In genomic region chr17:44086364-44087311, GRCh38 we compare ENCODE assay signal across 9 cellular contexts. TPM values are rescaled to one million over a fixed set of nuclear protein-coding genes. Genes with fewer than 3 reads are reported as not detected.
DNase-seq lines count a peak whose midpoint lies in the region; ATAC-seq and TF ChIP-seq lines count a peak whose summit lies in the region.
"Had no signal": no experiment of that assay in that cellular context is flagged by ENCODE, and none has a peak within 500 bp of the region (broad histone marks: within the 10 kb centered on the region; RNA-seq: fewer than 3 reads in every experiment).

No MANE protein-coding gene starts in this region.

- H3K4me1 ChIP-seq in PC-9 (replicated peaks; ENCODE audit: insufficient read depth) (peaks cover 16% of the 10 kb centered on the region), right atrium auricular region (no peaks in the 10 kb centered on the region)

- intact Hi-C loops in PC-9 (cut with micrococcal nuclease; ENCODE audit: unreplicated experiment): loop anchor here (2.0 kb wide), 1 partner anchor 22 kb away; no protein-coding TSS in a partner anchor

- H3K36me3 ChIP-seq in PC-9 (ENCODE audit: low read depth): no peaks in the 10 kb centered on the region; the same call in 1 of the 2 replicates
- H3K36me3 ChIP-seq in right atrium auricular region: peaks cover 91% of the 10 kb centered on the region

- BruUV-seq in PC-9 (replicated peaks; lab: Mats Ljungman, UMichigan): no TSS peak

- POLR2A ChIA-PET in PC-9 (lab: Charles Lee; ENCODE audit: unreplicated experiment): interaction anchor here (0.6 kb wide), 3 partner anchors 9 to 470 kb away, joined by 3 to 15 read pairs (median 4); partner anchors contain the start of gene FZD2

- no peak for TF ChIP-seq CTCF in PC-9 (conservative IDR thresholded peaks at IDR 0.05)
- no peak for TF ChIP-seq CTCF in right atrium auricular region (IDR thresholded peaks at IDR 0.05)

- H3K4me2 ChIP-seq in PC-9: peak overlapping the region; percentile 63
- H3K4me2 ChIP-seq: KMS-11 had no signal

- H3K27ac ChIP-seq in PC-9 (no peak overlapping the region), right atrium auricular region (peak overlapping the region; percentile 22 to 57)
- H3K27ac ChIP-seq: KMS-11 had no signal

- peak overlapping the region; percentile 24 for H3K4me3 Mint-ChIP-seq in activated naive CD4-positive, alpha-beta T cell treated with anti-CD3 and anti-CD28 coated beads, Interleukin-2, amount 50 U/mL, for 24 hours

- H3K79me2 ChIP-seq in PC-9 (ENCODE audit: low read depth): no peaks in the 10 kb centered on the region

- H3K27me3 Mint-ChIP-seq in activated naive CD4-positive, alpha-beta T cell treated with anti-CD3 and anti-CD28 coated beads, Interleukin-2, amount 50 U/mL, for 24 hours: no peaks in the 10 kb centered on the region

- CTCF ChIA-PET in PC-9 (lab: Charles Lee): no interaction called here

- H3K4me3 ChIP-seq in PC-9 (no peak overlapping the region), right atrium auricular region (no peak overlapping the region)

- H3K27ac Mint-ChIP-seq in activated naive CD4-positive, alpha-beta T cell treated with anti-CD3 and anti-CD28 coated beads, Interleukin-2, amount 50 U/mL, for 24 hours: peak overlapping the region; percentile 71

- no peaks in the 10 kb centered on the region for H3K9me2 ChIP-seq in PC-9 (ENCODE audit: insufficient read depth)

- no peaks in the 10 kb centered on the region for H3K9me3 Mint-ChIP-seq in activated naive CD4-positive, alpha-beta T cell treated with anti-CD3 and anti-CD28 coated beads, Interleukin-2, amount 50 U/mL, for 24 hours

- peaks cover 8% of the 10 kb centered on the region for H3K36me3 Mint-ChIP-seq in activated naive CD4-positive, alpha-beta T cell treated with anti-CD3 and anti-CD28 coated beads, Interleukin-2, amount 50 U/mL, for 24 hours

- DNase-seq in EH (ENCODE audit: low read depth) (peak; percentile 94), PC-9 (peak; percentile 56 to 58), right atrium auricular region (ENCODE audit: low spot score) (no peak), SKM-1 treated with dmso at 0.1 percent for 144 hours (lab: John Stamatoyannopoulos, UW; ENCODE audit: unreplicated experiment) (no peak), DMS114 treated with DMSO at 0.1 percent for 48 hours (lab: John Stamatoyannopoulos, UW; ENCODE audit: unreplicated experiment) (no peak)
- peak; percentile 48 to 54 for DNase-seq in stimulated activated CD4-positive, alpha-beta T cell treated with anti-CD3 and anti-CD28 coated beads, Interleukin-15, amount 100 ng/mL, for 48 hours (ENCODE audit: low read depth in 2 of 2)

- H3K9me3 ChIP-seq in PC-9 (ENCODE audit: insufficient read depth, low read depth): no peaks in the 10 kb centered on the region
- H3K9me3 ChIP-seq in right atrium auricular region: no peaks in the 10 kb centered on the region

- peaks cover 17% of the 10 kb centered on the region for H3F3A ChIP-seq in PC-9 (ENCODE audit: insufficient read depth, low read depth)

- ATAC-seq in GM19455 (IDR thresholded peaks at IDR 0.05; ENCODE audit: unreplicated experiment): no peak

- H3K4me1 Mint-ChIP-seq in activated naive CD4-positive, alpha-beta T cell treated with anti-CD3 and anti-CD28 coated beads, Interleukin-2, amount 50 U/mL, for 24 hours: peaks cover 15% of the 10 kb centered on the region

- H3K27me3 ChIP-seq in PC-9 (ENCODE audit: insufficient read depth, low read depth): no peaks in the 10 kb centered on the region
- no peaks in the 10 kb centered on the region for H3K27me3 ChIP-seq in right atrium auricular region

- H4K20me1 ChIP-seq in PC-9 (ENCODE audit: insufficient read depth): no peaks in the 10 kb centered on the region

- no peak overlapping the region for H2AFZ ChIP-seq in PC-9

RNA-seq across cellular contexts. Expression of gene G6PC3, which starts 16.1 kb away (rescaled TPM):
- total RNA-seq in PC-9 (2021): 69.3 and 70.9 TPM in 2 replicates
- total RNA-seq in right atrium auricular region: 10 to 100 TPM; 36.0 to 41.1 TPM

RNA-seq across cellular contexts. Expression of gene LSM12, which starts 20.2 kb away (rescaled TPM):
- 60.9 and 62.7 TPM in 2 replicates for total RNA-seq in PC-9 (2021)
- total RNA-seq in right atrium auricular region: 10 to 100 TPM; 36.8 to 41.3 TPM

RNA-seq across cellular contexts. Expression of gene HDAC5, which starts 36.8 kb away (rescaled TPM):
- total RNA-seq in PC-9 (2021): 24.0 and 40.5 TPM in 2 replicates
- total RNA-seq in right atrium auricular region: 100 to 1,000 TPM in 1 of 2 donors, 10 to 100 TPM in 1; 80.0 to 138 TPM

RNA-seq across cellular contexts. Expression of gene HROB, which starts 55.1 kb away (rescaled TPM):
- total RNA-seq in PC-9 (2021) (14.5 and 15.7 TPM in 2 replicates), right atrium auricular region (under 1 TPM; 0.59 to 0.94 TPM)

Comparison
In these comparisons a context has a peak if more than half of its experiments do, and no peak if none do; other contexts are left out.
1. DNase-seq: peak in EH (single experiment), PC-9 (2 of 2) and stimulated activated CD4-positive, alpha-beta T cell treated with anti-CD3 and anti-CD28 coated beads, Interleukin-15, amount 100 ng/mL, for 48 hours (2 of 2); none in right atrium auricular region (single experiment), SKM-1 treated with dmso at 0.1 percent for 144 hours (single experiment) and DMS114 treated with DMSO at 0.1 percent for 48 hours (single experiment).